Comparison of ENCODE assay signal across 1 cellular context in the genomic region with DNA sequence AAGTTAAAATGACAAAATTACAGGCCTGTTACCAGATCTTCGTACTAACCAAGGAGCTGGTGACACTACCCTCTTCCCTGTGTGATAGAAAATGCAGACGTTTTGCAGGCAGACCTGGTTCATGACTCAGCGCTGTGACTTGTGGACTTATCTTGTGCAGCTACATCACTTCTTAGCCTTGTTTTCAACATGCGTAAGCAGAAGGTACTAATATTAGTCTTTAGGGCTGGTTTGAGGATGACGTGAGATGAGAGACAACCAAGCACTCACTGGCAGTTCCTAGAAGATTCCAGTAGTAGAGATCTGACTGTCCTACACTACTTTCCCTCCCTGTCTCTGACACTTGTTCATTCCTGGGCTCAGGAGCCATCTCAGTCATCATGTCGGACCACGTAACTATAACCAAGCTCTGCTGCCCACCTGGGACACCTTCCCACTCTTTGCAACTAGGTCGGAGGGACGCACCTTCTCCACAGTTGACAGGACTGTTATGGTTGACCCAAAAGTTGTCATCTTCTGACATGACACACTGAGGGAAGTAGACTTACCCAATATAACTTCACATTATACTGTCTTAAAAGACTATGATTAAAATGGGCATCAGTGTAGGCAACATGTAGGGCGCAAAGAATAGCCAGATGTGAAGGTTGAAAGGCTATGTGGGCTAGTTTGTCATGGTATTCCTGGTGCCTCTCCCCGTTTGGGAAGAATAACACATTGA.
TF ChIP-seq lines count a peak whose summit lies in the region.

No MANE protein-coding gene starts in this region.

TF ChIP-seq in K562, 482 proteins besides CTCF, POLR2A, EP300 and RAD21 (continued from another document):
- TF ChIP-seq PBX2 (CRISPR knock-in tag; IDR thresholded peaks at IDR 0.05; ENCODE audit: low read depth) (no peak), PBX2 (tag; conservative IDR thresholded peaks at IDR 0.05; ENCODE audit: low read depth) (no peak), DIDO1 (tag; IDR thresholded peaks at IDR 0.05; ENCODE audit: low read depth) (no peak), PRDM10 (IDR thresholded peaks at IDR 0.05; ENCODE audit: partially characterized antibody) (no peak), ARID3B (CRISPR knock-in tag; IDR thresholded peaks at IDR 0.05; ENCODE audit: borderline replicate concordance) (no peak), NR1H2 (CRISPR knock-in tag; IDR thresholded peaks at IDR 0.05) (no peak), NRF1 (conservative IDR thresholded peaks at IDR 0.05 in 1 of 2, IDR thresholded peaks at IDR 0.05 in 1 of 2) (peak in 1 of 2 experiments; percentile 17; a peak in 2 of 4 replicates), SFPQ (IDR thresholded peaks at IDR 0.05; ENCODE audit: low read depth, low read length) (no peak), ZNF507 (tag; conservative IDR thresholded peaks at IDR 0.05) (no peak), BACH1 (tag; IDR thresholded peaks at IDR 0.05) (no peak), HDAC6 (IDR thresholded peaks at IDR 0.05; ENCODE audit: low read depth, low read length) (no peak), HDAC3 (IDR thresholded peaks at IDR 0.05; ENCODE audit: borderline replicate concordance, partially characterized antibody) (no peak), CREM (IDR thresholded peaks at IDR 0.05; ENCODE audit: low read depth) (peak; percentile 25; the same call in 1 of the 2 replicates), NCOA2 (IDR thresholded peaks at IDR 0.05; ENCODE audit: partially characterized antibody in 2 of 2) (no peak), HDAC1 (IDR thresholded peaks at IDR 0.05) (no peak), HNRNPL (IDR thresholded peaks at IDR 0.05; ENCODE audit: low read depth, low read length) (no peak), HNRNPUL1 (IDR thresholded peaks at IDR 0.05; ENCODE audit: low read length) (no peak), ZNF589 (CRISPR knock-in tag; IDR thresholded peaks at IDR 0.05; ENCODE audit: low read depth) (no peak)
